ENCODE assay signal across 13 cellular contexts in the genomic region with DNA sequence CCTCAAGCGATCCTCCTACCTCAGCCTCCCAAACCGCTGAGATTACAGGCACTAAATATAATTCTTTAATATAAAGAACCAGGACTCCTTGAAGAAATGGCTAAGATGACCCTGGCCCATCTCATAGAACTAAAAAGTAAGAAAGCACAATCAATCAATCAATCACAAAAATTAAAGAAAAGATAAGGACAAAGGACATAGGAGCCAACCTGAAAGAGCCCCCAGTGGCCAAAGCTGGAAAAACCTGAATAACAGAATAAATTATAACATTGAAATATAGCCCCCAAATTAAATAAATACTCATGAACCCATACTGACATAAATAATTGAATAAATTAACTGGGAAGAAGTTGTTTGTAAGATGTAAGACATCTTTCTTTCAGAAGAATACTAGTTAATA. TPM values are rescaled to one million over a fixed set of nuclear protein-coding genes. Genes with fewer than 3 reads are reported as not detected.
DNase-seq lines count a peak whose midpoint lies in the region; ATAC-seq and TF ChIP-seq lines count a peak whose summit lies in the region.
"Had no signal": no experiment of that assay in that cellular context is flagged by ENCODE, and none has a peak within 500 bp of the region (broad histone marks: within the 10 kb centered on the region; RNA-seq: fewer than 3 reads in every experiment).

No MANE protein-coding gene starts in this region.

- no peak overlapping the region for H3K27ac Mint-ChIP-seq in nephron progenitor cell
- H3K27ac Mint-ChIP-seq: activated T-helper 2 cell treated with anti-CD3 and anti-CD28 coated beads, Interferon-gamma antibody, Interleukin-2, Interleukin-4, amounts not matched to agents 10 μg/mL and 5 μg/mL and 100 μg/mL, durations not matched to agents 14 hours and 24 hours and 36 hours had no signal

- no peaks in the 10 kb centered on the region for H3K9me2 ChIP-seq in Karpas-422 (replicated peaks; ENCODE audit: insufficient read depth, low read length)

- H3K9me3 Mint-ChIP-seq in nephron progenitor cell, result no peaks in the 10 kb centered on the region
- H3K9me3 Mint-ChIP-seq: activated T-helper 2 cell treated with anti-CD3 and anti-CD28 coated beads, Interferon-gamma antibody, Interleukin-2, Interleukin-4, amounts not matched to agents 10 μg/mL and 5 μg/mL and 100 μg/mL, durations not matched to agents 14 hours and 24 hours and 36 hours; naive B cell had no signal

- no peaks in the 10 kb centered on the region for H3K36me3 Mint-ChIP-seq in nephron progenitor cell (ENCODE audit: low read depth)
- H3K36me3 Mint-ChIP-seq: naive B cell had no signal

- WGBS in body of pancreas, 2 donors, result 95% methylated on average over 2 of the region's 2 CpGs

- no peak overlapping the region for H3K4me2 ChIP-seq in Karpas-422 (ENCODE audit: low read depth, low read length, poor library complexity, severe bottlenecking)

- no peak for TF ChIP-seq POLR2A in body of pancreas (IDR thresholded peaks at IDR 0.05)

- H3K4me3 ChIP-seq in Karpas-422 (ENCODE audit: low read length) (no peak overlapping the region), body of pancreas (no peak overlapping the region)
- H3K4me3 ChIP-seq: dorsolateral prefrontal cortex, testis had no signal

- no peaks in the 10 kb centered on the region for H4K20me1 ChIP-seq in Karpas-422 (ENCODE audit: insufficient read depth, low read depth, low read length)

- no peak overlapping the region for H3K27ac ChIP-seq in Karpas-422 (ENCODE audit: low read length)
- H3K27ac ChIP-seq in body of pancreas, result no peak overlapping the region
- H3K27ac ChIP-seq: dorsolateral prefrontal cortex, testis had no signal

- no peaks in the 10 kb centered on the region for H3K36me3 ChIP-seq in Karpas-422 (ENCODE audit: insufficient read depth, low read length)
- no peaks in the 10 kb centered on the region for H3K36me3 ChIP-seq in body of pancreas (replicated peaks in 1 of 2; ENCODE audit: insufficient read depth in 1 of 2, low read depth in 2 of 2)

- H3K27me3 ChIP-seq in Karpas-422 (ENCODE audit: low read length), result no peaks in the 10 kb centered on the region
- H3K27me3 ChIP-seq in body of pancreas, result no peaks in the 10 kb centered on the region
- H3K27me3 ChIP-seq: dorsolateral prefrontal cortex, testis had no signal

- peak in 5 of 7 experiments; percentile 4 to 35 (median 26) for TF ChIP-seq CTCF in body of pancreas (IDR thresholded peaks at IDR 0.05)
- peak; percentile 24 for TF ChIP-seq CTCF in nephron progenitor cell (IDR thresholded peaks at IDR 0.05)

- no peaks in the 10 kb centered on the region for H3K4me1 ChIP-seq in Karpas-422 (ENCODE audit: low read length)
- no peaks in the 10 kb centered on the region for H3K4me1 ChIP-seq in body of pancreas
- H3K4me1 ChIP-seq: testis had no signal

- DNase-seq in ELR (ENCODE audit: low read depth) (peak; percentile 29), Karpas-422 (peak; percentile 60), body of pancreas (no peak), nephron progenitor cell (no peak), Ammon's horn (ENCODE audit: low spot score) (no peak)
- DNase-seq in activated T-cell treated with anti-CD3 and anti-CD28 coated beads, Interleukin-2, amount 50 U/mL, for 1 hour, result no peak
- DNase-seq: dorsolateral prefrontal cortex; naive B cell; NCI-H526 treated with DMSO at 0.1 percent for 48 hours; stimulated activated CD4-positive, alpha-beta T cell treated with anti-CD3 and anti-CD28 coated beads, Interleukin-2, amount 100 ng/mL, for 24 hours; testis had no signal

- H3K4me1 Mint-ChIP-seq in nephron progenitor cell, result no peaks in the 10 kb centered on the region
- H3K4me1 Mint-ChIP-seq: naive B cell had no signal

- no peaks in the 10 kb centered on the region for H3K9me3 ChIP-seq in Karpas-422 (ENCODE audit: low read length)
- H3K9me3 ChIP-seq in body of pancreas, result no peaks in the 10 kb centered on the region
- H3K9me3 ChIP-seq: testis had no signal

- H3K4me3 Mint-ChIP-seq in nephron progenitor cell, result no peak overlapping the region
- H3K4me3 Mint-ChIP-seq: naive B cell had no signal

- intact Hi-C loops in body of pancreas (cut with DNase I), result no loop called here

- no peaks in the 10 kb centered on the region for H3K27me3 Mint-ChIP-seq in nephron progenitor cell (ENCODE audit: low read depth, poor library complexity)
- H3K27me3 Mint-ChIP-seq: naive B cell had no signal

- no peak overlapping the region for H3K9ac ChIP-seq in Karpas-422 (ENCODE audit: low read length)

- H2AFZ ChIP-seq in Karpas-422 (ENCODE audit: low read length), result no peak overlapping the region

- ATAC-seq in body of pancreas, result no peak
- no peak for ATAC-seq in GM21529 (IDR thresholded peaks at IDR 0.05; ENCODE audit: unreplicated experiment)

- H3K79me2 ChIP-seq in Karpas-422 (ENCODE audit: low read length), result no peaks in the 10 kb centered on the region

RNA-seq across cellular contexts. Expression of gene NUP210L, which starts 8.9 kb away (rescaled TPM):
- not detected in 2 replicates for total RNA-seq in Karpas-422 (2014; rRNA removed; shearing (Covaris generic); ENCODE audit: low replicate concordance)
- total RNA-seq in body of pancreas, result not detected

RNA-seq across cellular contexts. Expression of gene TPM3, which starts 45.9 kb away (rescaled TPM):
- total RNA-seq in Karpas-422 (2014; rRNA removed; shearing (Covaris generic); ENCODE audit: low replicate concordance), result 257 and 258 TPM in 2 replicates
- total RNA-seq in body of pancreas, result 100 to 1,000 TPM in 1 of 2 donors, 10 to 100 TPM in 1; 74.2 to 131 TPM

Comparison
In these comparisons a context has a peak if more than half of its experiments do, and no peak if none do; other contexts are left out.
1. DNase-seq: peak in ELR (single experiment) and Karpas-422 (single experiment); none in body of pancreas (0 of 4), nephron progenitor cell (single experiment), Ammon's horn (single experiment) and activated T-cell treated with anti-CD3 and anti-CD28 coated beads, Interleukin-2, amount 50 U/mL, for 1 hour (single experiment).